In the genomic region with DNA sequence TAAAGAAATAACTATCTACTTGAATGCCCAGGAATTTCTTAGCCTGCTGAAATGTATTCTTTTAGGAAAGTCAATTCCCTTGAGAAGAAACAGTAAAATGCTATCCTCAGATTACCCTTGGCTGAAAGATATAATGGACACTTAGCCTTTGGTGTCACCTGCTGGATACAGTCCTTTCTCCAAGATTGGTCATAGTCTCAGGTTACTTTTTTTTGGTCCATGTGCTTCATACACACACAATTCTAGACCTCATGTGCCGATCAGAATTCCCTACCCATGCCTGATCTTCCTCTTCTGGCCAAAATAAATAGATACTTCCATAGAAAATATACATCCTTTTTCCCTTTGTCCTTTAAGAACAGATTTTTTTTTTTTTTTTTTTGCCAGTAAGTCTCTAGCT, we compare ENCODE assay signal across 17 cellular contexts.
DNase-seq lines count a peak whose midpoint lies in the region; ATAC-seq, FAIRE-seq and TF ChIP-seq lines count a peak whose summit lies in the region.
"Had no signal": no experiment of that assay in that cellular context is flagged by ENCODE, and none has a peak within 500 bp of the region (broad histone marks: within the 10 kb centered on the region; RNA-seq: fewer than 3 reads in every experiment).

No MANE protein-coding gene starts in this region.

- DNase-seq in GM23248: no peak
- no peak for DNase-seq in HCT116 (ENCODE audit: low read depth, low spot score)
- no peak for DNase-seq in astrocyte (ENCODE audit: low read depth)
- DNase-seq in gastrocnemius medialis: no peak
- DNase-seq in NCI-H128 (lab: John Stamatoyannopoulos, UW; ENCODE audit: unreplicated experiment): no peak
- no peak for DNase-seq in NCI-H2196 (lab: John Stamatoyannopoulos, UW; ENCODE audit: unreplicated experiment)
- DNase-seq: BE2C; C1 segment of cervical spinal cord; Caco-2; CD4-positive, CD25-positive, alpha-beta regulatory T cell; GDM1; GOT3; H9 had no signal

- H3K9me2 ChIP-seq in GM23248 (ENCODE audit: insufficient read depth) (no peaks in the 10 kb centered on the region), HCT116 (ENCODE audit: insufficient read depth) (no peaks in the 10 kb centered on the region)

- no peaks in the 10 kb centered on the region for H3K36me3 Mint-ChIP-seq in astrocyte (ENCODE audit: low read depth, unreplicated experiment)
- H3K36me3 Mint-ChIP-seq: CD4-positive, CD25-positive, alpha-beta regulatory T cell had no signal

- in situ Hi-C loops in GM23248 (cut with MboI) (loop anchor here (25.0 kb wide), 1 partner anchor 655 kb away; no protein-coding TSS in a partner anchor), gastrocnemius medialis (cut with MboI; ENCODE audit: low sequenced_read_pairs in 4 of 4) (loop anchor here (10.0 to 25.0 kb wide), 6 partner anchors 173 to 667 kb away; no protein-coding TSS in a partner anchor)

- H3K27me3 ChIP-seq in GM23248 (replicated peaks; ENCODE audit: insufficient read depth) (no peaks in the 10 kb centered on the region), HCT116 (ENCODE audit: insufficient read depth, low read length) (no peaks in the 10 kb centered on the region), astrocyte (ENCODE audit: insufficient read depth, low read length) (peaks cover under 1% of the 10 kb centered on the region), gastrocnemius medialis (no peaks in the 10 kb centered on the region)
- H3K27me3 ChIP-seq: BE2C had no signal

- H3K79me2 ChIP-seq in GM23248 (ENCODE audit: insufficient read depth): no peaks in the 10 kb centered on the region
- no peaks in the 10 kb centered on the region for H3K79me2 ChIP-seq in HCT116 (ENCODE audit: insufficient read depth, low read length)
- no peaks in the 10 kb centered on the region for H3K79me2 ChIP-seq in astrocyte (ENCODE audit: insufficient read depth, low read length)

- H3K4me2 ChIP-seq in GM23248 (ENCODE audit: unreplicated experiment): no peak overlapping the region
- no peak overlapping the region for H3K4me2 ChIP-seq in HCT116 (ENCODE audit: low read length)
- H3K4me2 ChIP-seq in astrocyte (ENCODE audit: low read length): no peak overlapping the region

- H3F3A ChIP-seq in GM23248 (ENCODE audit: insufficient read depth): peaks cover 10% of the 10 kb centered on the region; the same call in 1 of the 2 replicates

- WGBS in GM23248 (ENCODE audit: low coverage in 1 of 2, low lambda C conversion rate in 2 of 2, missing lambda C conversion rate in 2 of 2), 2 experiments: 95 to 100% methylated on average over 1 of the region's 1 CpG

- peaks cover 12% of the 10 kb centered on the region for H3K4me1 Mint-ChIP-seq in astrocyte (ENCODE audit: low read depth, unreplicated experiment)
- H3K4me1 Mint-ChIP-seq: CD4-positive, CD25-positive, alpha-beta regulatory T cell; H9 had no signal

- no peak for TF ChIP-seq RAD21 in HCT116 (IDR thresholded peaks at IDR 0.05; ENCODE audit: low read depth)

- CTCF ChIA-PET in HCT116 (lab: Charles Lee): no interaction called here

- RAD21 ChIA-PET in HCT116 (lab: Charles Lee; ENCODE audit: low non-redundant PET in 1 of 2, low total read pairs in 2 of 2, uncharacterized antibody in 2 of 2, unreplicated experiment in 2 of 2): no interaction called here

- no peaks in the 10 kb centered on the region for H3K36me3 ChIP-seq in GM23248 (ENCODE audit: low read depth)
- no peaks in the 10 kb centered on the region for H3K36me3 ChIP-seq in HCT116 (ENCODE audit: control insufficient read depth in 1 of 2, insufficient read depth in 2 of 2, low read length in 2 of 2)
- H3K36me3 ChIP-seq in astrocyte (ENCODE audit: insufficient read depth, low read length): no peaks in the 10 kb centered on the region
- no peaks in the 10 kb centered on the region for H3K36me3 ChIP-seq in gastrocnemius medialis
- H3K36me3 ChIP-seq: BE2C had no signal

- H3K27ac Mint-ChIP-seq in astrocyte (ENCODE audit: unreplicated experiment): peak overlapping the region; percentile 71
- H3K27ac Mint-ChIP-seq: CD4-positive, CD25-positive, alpha-beta regulatory T cell; H9 had no signal

- no TSS peak for BruUV-seq in HCT116 (replicated peaks; lab: Mats Ljungman, UMichigan)

- H3K4me3 ChIP-seq in GM23248: no peak overlapping the region
- H3K4me3 ChIP-seq in HCT116 (replicated peaks in 1 of 2; ENCODE audit: low read depth in 1 of 2, low read length in 2 of 2): no peak overlapping the region
- H3K4me3 ChIP-seq in astrocyte (ENCODE audit: insufficient read depth, low read depth, low read length): no peak overlapping the region
- no peak overlapping the region for H3K4me3 ChIP-seq in gastrocnemius medialis
- H3K4me3 ChIP-seq: K562 had no signal

- no peak for FAIRE-seq in astrocyte (lab: Jason Lieb, UNC)
- FAIRE-seq: D721Med, GM12892, GM18507, K562 had no signal

- H3K9me3 ChIP-seq in GM23248 (ENCODE audit: low read depth): no peaks in the 10 kb centered on the region
- H3K9me3 ChIP-seq in HCT116 (ENCODE audit: control insufficient read depth in 1 of 2, insufficient read depth in 1 of 2, low read depth in 1 of 2, low read length in 2 of 2): no peaks in the 10 kb centered on the region
- no peaks in the 10 kb centered on the region for H3K9me3 ChIP-seq in astrocyte (ENCODE audit: insufficient read depth, low read depth, low read length)
- H3K9me3 ChIP-seq in gastrocnemius medialis: no peaks in the 10 kb centered on the region
- H3K9me3 ChIP-seq: BE2C, Caco-2 had no signal

- no peak overlapping the region for H3K27ac ChIP-seq in GM23248
- no peak overlapping the region for H3K27ac ChIP-seq in HCT116 (ENCODE audit: low read depth, low read length)
- H3K27ac ChIP-seq in astrocyte (ENCODE audit: low read depth, low read length): no peak overlapping the region
- H3K27ac ChIP-seq in gastrocnemius medialis: no peak overlapping the region

- H3K4me1 ChIP-seq in GM23248 (ENCODE audit: insufficient read depth): peaks cover 15% of the 10 kb centered on the region
- H3K4me1 ChIP-seq in HCT116 (ENCODE audit: control insufficient read depth in 1 of 2, insufficient read depth in 2 of 2, low read length in 2 of 2): peaks cover 0 to 15% of the 10 kb centered on the region in 2 experiments; a peak in 2 of 4 replicates
- H3K4me1 ChIP-seq in astrocyte (ENCODE audit: insufficient read depth, low read length): peaks cover 7% of the 10 kb centered on the region
- peaks cover 6 to 39% of the 10 kb centered on the region in 2 donors for H3K4me1 ChIP-seq in gastrocnemius medialis

- H3K9me3 Mint-ChIP-seq in astrocyte (ENCODE audit: unreplicated experiment): no peaks in the 10 kb centered on the region
- H3K9me3 Mint-ChIP-seq: H9 had no signal

- POLR2A ChIA-PET in HCT116 (lab: Charles Lee): no interaction called here

- H2AFZ ChIP-seq in GM23248 (0 out of 2 replicates have a peak overlapping the region, but pooled peaks have one; percentile 7), HCT116 (ENCODE audit: low read depth, low read length, poor library complexity, severe bottlenecking) (peak overlapping the region; percentile 33), astrocyte (ENCODE audit: low read depth, low read length) (no peak overlapping the region)

- intact Hi-C loops in HCT116 (cut with micrococcal nuclease) (loop anchor here (10.0 kb wide), 3 partner anchors 173 to 877 kb away; no protein-coding TSS in a partner anchor), gastrocnemius medialis (cut with DNase I; ENCODE audit: low total_unique reads) (no loop called here)

- H3K9ac ChIP-seq in GM23248 (no peak overlapping the region), HCT116 (ENCODE audit: low read length) (no peak overlapping the region), astrocyte (ENCODE audit: low read length) (no peak overlapping the region)

- TF ChIP-seq POLR2A in HCT116 (IDR thresholded peaks at IDR 0.05; ENCODE audit: borderline replicate concordance, extremely low read depth, insufficient read depth, insufficient read length) (no peak), gastrocnemius medialis (IDR thresholded peaks at IDR 0.05) (no peak)

- H4K20me1 ChIP-seq in GM23248 (ENCODE audit: insufficient read depth) (no peaks in the 10 kb centered on the region), HCT116 (ENCODE audit: insufficient read depth) (no peaks in the 10 kb centered on the region), astrocyte (ENCODE audit: insufficient read depth, low read length) (no peaks in the 10 kb centered on the region)

- H3K4me3 Mint-ChIP-seq in astrocyte (ENCODE audit: unreplicated experiment): no peak overlapping the region
- H3K4me3 Mint-ChIP-seq: H9 had no signal

- H3K27me3 Mint-ChIP-seq in astrocyte (ENCODE audit: low read depth, unreplicated experiment): no peaks in the 10 kb centered on the region
- H3K27me3 Mint-ChIP-seq: CD4-positive, CD25-positive, alpha-beta regulatory T cell had no signal

- ATAC-seq in HCT116 (no peak), gastrocnemius medialis (peak; percentile 55 to 64)
- ATAC-seq: K562 had no signal

- TF ChIP-seq CTCF in HCT116 (IDR thresholded peaks at IDR 0.05 in 2 of 3, conservative IDR thresholded peaks at IDR 0.05 in 1 of 3; ENCODE audit: borderline replicate concordance in 1 of 3, insufficient read depth in 1 of 3, low read depth in 2 of 3, low read length in 2 of 3) (no peak), astrocyte (IDR thresholded peaks at IDR 0.05; ENCODE audit: insufficient read depth, low read depth, low read length) (no peak), gastrocnemius medialis (IDR thresholded peaks at IDR 0.05 in 4 of 5, conservative IDR thresholded peaks at IDR 0.05 in 1 of 5) (no peak)

TF ChIP-seq in HCT116, 20 proteins besides CTCF, POLR2A, EP300 and RAD21 (continues in another document):
- TF ChIP-seq ZNF274 (IDR thresholded peaks at IDR 0.05; ENCODE audit: low read depth, low read length) (no peak), EZH2phosphoT487 (IDR thresholded peaks at IDR 0.05; ENCODE audit: borderline replicate concordance) (no peak), SIN3A (IDR thresholded peaks at IDR 0.05; ENCODE audit: low read depth) (no peak), SRF (IDR thresholded peaks at IDR 0.05; ENCODE audit: low read depth) (no peak)
- TF ChIP-seq, protein P1, sequence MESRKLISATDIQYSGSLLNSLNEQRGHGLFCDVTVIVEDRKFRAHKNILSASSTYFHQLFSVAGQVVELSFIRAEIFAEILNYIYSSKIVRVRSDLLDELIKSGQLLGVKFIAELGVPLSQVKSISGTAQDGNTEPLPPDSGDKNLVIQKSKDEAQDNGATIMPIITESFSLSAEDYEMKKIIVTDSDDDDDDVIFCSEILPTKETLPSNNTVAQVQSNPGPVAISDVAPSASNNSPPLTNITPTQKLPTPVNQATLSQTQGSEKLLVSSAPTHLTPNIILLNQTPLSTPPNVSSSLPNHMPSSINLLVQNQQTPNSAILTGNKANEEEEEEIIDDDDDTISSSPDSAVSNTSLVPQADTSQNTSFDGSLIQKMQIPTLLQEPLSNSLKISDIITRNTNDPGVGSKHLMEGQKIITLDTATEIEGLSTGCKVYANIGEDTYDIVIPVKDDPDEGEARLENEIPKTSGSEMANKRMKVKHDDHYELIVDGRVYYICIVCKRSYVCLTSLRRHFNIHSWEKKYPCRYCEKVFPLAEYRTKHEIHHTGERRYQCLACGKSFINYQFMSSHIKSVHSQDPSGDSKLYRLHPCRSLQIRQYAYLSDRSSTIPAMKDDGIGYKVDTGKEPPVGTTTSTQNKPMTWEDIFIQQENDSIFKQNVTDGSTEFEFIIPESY (IDR thresholded peaks at IDR 0.05; ENCODE audit: extremely low read depth, insufficient replicate concordance, low read length): no peak
